In the genomic region with DNA sequence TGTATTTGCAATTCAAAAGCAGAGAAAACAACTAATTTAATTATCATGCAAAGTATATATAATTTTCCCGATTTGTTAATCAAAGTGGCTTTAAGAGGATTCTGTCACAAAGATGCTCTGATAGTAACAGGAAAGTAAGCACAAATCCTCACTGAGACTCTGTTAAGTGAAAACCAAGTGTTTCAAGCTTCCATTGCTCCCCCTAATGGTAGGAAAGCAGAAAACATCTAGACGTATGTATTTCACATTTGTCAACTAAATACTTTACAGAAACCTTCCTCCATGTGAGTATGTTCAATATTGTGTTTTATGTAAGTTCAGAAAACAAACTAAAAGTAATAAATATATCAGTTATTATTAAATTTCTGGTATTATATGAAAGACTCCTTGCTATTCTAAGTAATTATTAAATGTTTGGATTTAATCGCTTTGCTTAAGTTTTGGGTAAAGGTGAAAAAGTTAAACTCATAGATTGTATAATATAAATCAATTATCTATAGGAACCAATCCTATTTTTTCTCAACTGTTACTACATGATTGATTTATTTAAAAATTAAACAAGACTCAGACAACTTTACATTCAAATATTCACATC, we compare ENCODE assay signal across 7 cellular contexts. TPM values are rescaled to one million over a fixed set of nuclear protein-coding genes. Genes with fewer than 3 reads are reported as not detected.
DNase-seq lines count a peak whose midpoint lies in the region; ATAC-seq, FAIRE-seq and TF ChIP-seq lines count a peak whose summit lies in the region.

No MANE protein-coding gene starts in this region.

- H3K9ac ChIP-seq in IMR-90 (ENCODE audit: low read depth, low read length) (no peak overlapping the region), PC-3 (ENCODE audit: low read length) (no peak overlapping the region)

- BruUV-seq in IMR-90 (replicated peaks; lab: Mats Ljungman, UMichigan) (no TSS peak), PC-3 (replicated peaks; lab: Mats Ljungman, UMichigan) (no TSS peak)

- POLR2A ChIA-PET in IMR-90 (lab: Charles Lee; ENCODE audit: unreplicated experiment) (no interaction called here), PC-3 (lab: Charles Lee; ENCODE audit: unreplicated experiment) (interaction anchor here (0.6 kb wide), 1 partner anchor 37 kb away, joined by 3 read pairs; the partner anchor contains the start of gene RASSF9)

- no peaks in the 10 kb centered on the region for H3K79me1 ChIP-seq in IMR-90 (ENCODE audit: low read depth in 1 of 2, low read length in 2 of 2)

- no peaks in the 10 kb centered on the region for H3K9me1 ChIP-seq in IMR-90 (ENCODE audit: insufficient read depth, low read length)

- H3K4me2 ChIP-seq in IMR-90 (ENCODE audit: low read depth, low read length) (no peak overlapping the region), PC-3 (ENCODE audit: low read length) (no peak overlapping the region)

- no peak overlapping the region for H2BK120ac ChIP-seq in IMR-90 (ENCODE audit: low read depth, low read length)

- dilution Hi-C loops in IMR-90 (cut with HindIII; ENCODE audit: low sequenced_read_pairs, unreplicated experiment), result no loop called here

- H2AFZ ChIP-seq in IMR-90 (replicated peaks; ENCODE audit: low read length, poor library complexity) (no peak overlapping the region), PC-3 (ENCODE audit: low read length) (no peak overlapping the region)

- no peak overlapping the region for H3K23ac ChIP-seq in IMR-90 (ENCODE audit: low read depth, low read length)

- H2AK9ac ChIP-seq in IMR-90 (replicated peaks; ENCODE audit: low read depth, low read length, poor library complexity), result no peak overlapping the region

- H3K36me3 ChIP-seq in IMR-90 (ENCODE audit: control insufficient read depth, insufficient read depth, low read length) (no peaks in the 10 kb centered on the region), PC-3 (ENCODE audit: low read depth, low read length) (no peaks in the 10 kb centered on the region), pancreas (no peaks in the 10 kb centered on the region)

- no peak overlapping the region for H4K8ac ChIP-seq in IMR-90 (ENCODE audit: low read depth in 2 of 2, low read length in 2 of 2)

- intact Hi-C loops in IMR-90 (cut with micrococcal nuclease), result loop anchor here (1.0 kb wide), 1 partner anchor 404 kb away; no protein-coding TSS in a partner anchor
- intact Hi-C loops in PC-3 (cut with micrococcal nuclease), result loop anchor here (1.0 to 5.0 kb wide), 3 partner anchors 145 to 404 kb away; no protein-coding TSS in a partner anchor
- intact Hi-C loops in pancreas (cut with DNase I), result loop anchor here in 1 of 3 donors (5.0 kb wide), 1 partner anchor 400 kb away; no protein-coding TSS in a partner anchor

- peak; percentile 77 for TF ChIP-seq CTCF in GM10266 (IDR thresholded peaks at IDR 0.05; ENCODE audit: control insufficient read depth, insufficient read depth, low read depth, missing control alignments)
- peak; percentile 73 for TF ChIP-seq CTCF in IMR-90 (conservative IDR thresholded peaks at IDR 0.05; ENCODE audit: low read depth, low read length)
- TF ChIP-seq CTCF in PC-3 (conservative IDR thresholded peaks at IDR 0.05; ENCODE audit: low read depth, low read length), result peak; percentile 79
- TF ChIP-seq CTCF in epithelial cell of esophagus (IDR thresholded peaks at IDR 0.05; ENCODE audit: insufficient read depth, low read depth, low read length, missing control alignments), result peak; percentile 78
- peak in 3 of 4 donors; percentile 10 to 53 (median 53) for TF ChIP-seq CTCF in pancreas (IDR thresholded peaks at IDR 0.05)

- no peak overlapping the region for H2BK15ac ChIP-seq in IMR-90 (ENCODE audit: low read depth, low read length)

- H3K18ac ChIP-seq in IMR-90 (ENCODE audit: low read depth, low read length), result no peak overlapping the region

- no peak overlapping the region for H3K4me3 ChIP-seq in IMR-90 (ENCODE audit: insufficient read depth, low read depth, low read length)
- H3K4me3 ChIP-seq in PC-3 (ENCODE audit: low read length), result no peak overlapping the region
- H3K4me3 ChIP-seq in epithelial cell of esophagus (ENCODE audit: low read length), result no peak overlapping the region
- no peak overlapping the region for H3K4me3 ChIP-seq in pancreas

- H4K20me1 ChIP-seq in IMR-90 (ENCODE audit: insufficient read depth, low read length) (no peaks in the 10 kb centered on the region), PC-3 (ENCODE audit: low read length) (no peaks in the 10 kb centered on the region)

- no peak overlapping the region for H2AK5ac ChIP-seq in IMR-90 (ENCODE audit: low read depth, low read length)

- H3K4ac ChIP-seq in IMR-90 (ENCODE audit: low read depth, low read length), result no peak overlapping the region

- WGBS in IMR-90 (ENCODE audit: extremely low coverage in 2 of 2, insufficient read length in 1 of 2), 2 experiments, result no CpG with 5 or more reads among the region's 3 CpGs
- 32 to 35% methylated on average over 3 of the region's 3 CpGs for WGBS in pancreas, 2 donors

- no peaks in the 10 kb centered on the region for H3F3A ChIP-seq in PC-3 (ENCODE audit: low read length, unreplicated experiment)

- H3K4me1 ChIP-seq in IMR-90 (ENCODE audit: control insufficient read depth, insufficient read depth, low read length) (no peaks in the 10 kb centered on the region), PC-3 (ENCODE audit: insufficient read depth, low read length) (no peaks in the 10 kb centered on the region), pancreas (no peaks in the 10 kb centered on the region)

- no peak overlapping the region for H3K14ac ChIP-seq in IMR-90 (replicated peaks; ENCODE audit: low read depth, low read length)

- no peak overlapping the region for H2BK20ac ChIP-seq in IMR-90 (ENCODE audit: low read depth, low read length)

- H3K9me3 ChIP-seq in IMR-90 (ENCODE audit: control insufficient read depth, insufficient read depth, low read length) (no peaks in the 10 kb centered on the region), PC-3 (ENCODE audit: low read length) (no peaks in the 10 kb centered on the region), pancreas (no peaks in the 10 kb centered on the region)

- no peak overlapping the region for H4K91ac ChIP-seq in IMR-90 (ENCODE audit: insufficient read depth, low read depth, low read length)

- no peaks in the 10 kb centered on the region for H3K79me2 ChIP-seq in PC-3 (ENCODE audit: low read length)

- H3K56ac ChIP-seq in IMR-90 (ENCODE audit: extremely low read depth, insufficient read depth, low read length), result no peak overlapping the region

- no peak overlapping the region for H2BK5ac ChIP-seq in IMR-90 (ENCODE audit: low read depth, low read length, poor library complexity, severe bottlenecking)

- H4K5ac ChIP-seq in IMR-90 (ENCODE audit: low read depth, low read length), result no peak overlapping the region

- H3K9me2 ChIP-seq in PC-3 (replicated peaks; ENCODE audit: low read length), result no peaks in the 10 kb centered on the region

- ATAC-seq in GM21619 (IDR thresholded peaks at IDR 0.05; ENCODE audit: unreplicated experiment) (peak; percentile 75), IMR-90 (ENCODE audit: low read depth) (peak; percentile 61), PC-3 (peak; percentile 63), pancreas (peak; percentile 46 to 81 (median 78))

- DNase-seq in GM10266 (ENCODE audit: extremely low spot score), result peak; percentile 20
- DNase-seq in IMR-90, result peak; percentile 64
- peak; percentile 81 for DNase-seq in PC-3
- DNase-seq in epithelial cell of esophagus (ENCODE audit: low read depth), result peak; percentile 72
- DNase-seq in pancreas, result no peak
- no peak for DNase-seq in GOT3 (lab: John Stamatoyannopoulos, UW)

- no peak overlapping the region for H3K27ac ChIP-seq in IMR-90 (ENCODE audit: insufficient read depth, low read length)
- H3K27ac ChIP-seq in PC-3 (ENCODE audit: low read length), result no peak overlapping the region
- H3K27ac ChIP-seq in pancreas, result no peak overlapping the region

- TF ChIP-seq POLR2A in IMR-90 (IDR thresholded peaks at IDR 0.05; ENCODE audit: low read depth, low read length), result no peak

- peak; percentile 60 for TF ChIP-seq RAD21 in IMR-90 (IDR thresholded peaks at IDR 0.05; ENCODE audit: low read length)

- FAIRE-seq in pancreas (lab: Jason Lieb, UNC), result peak; percentile 93

- CTCF ChIA-PET in IMR-90 (lab: Yijun Ruan, JAX), result interaction anchor here (0.5 to 0.8 kb wide), 2 partner anchors 146 to 405 kb away, joined by 3 read pairs; no protein-coding TSS in a partner anchor
- CTCF ChIA-PET in PC-3 (lab: Charles Lee), result interaction anchor here (0.6 to 0.7 kb wide), 4 partner anchors 198 to 461 kb away, joined by 3 to 4 read pairs (median 4); no protein-coding TSS in a partner anchor

- in situ Hi-C loops in IMR-90 (cut with MboI; ENCODE audit: low sequenced_read_pairs), result no loop called here

- H3K27me3 ChIP-seq in IMR-90 (ENCODE audit: control insufficient read depth, insufficient read depth, low read length), result no peaks in the 10 kb centered on the region
- H3K27me3 ChIP-seq in PC-3 (ENCODE audit: low read length), result no peaks in the 10 kb centered on the region
- H3K27me3 ChIP-seq in pancreas, result peaks cover 0 to 6% (median 0%) of the 10 kb centered on the region in 4 donors

TF ChIP-seq in IMR-90, 13 proteins besides CTCF, POLR2A, EP300 and RAD21 (continues in another document):
- TF ChIP-seq FOS (IDR thresholded peaks at IDR 0.05; ENCODE audit: low read depth, low read length) (no peak), CHD1 (IDR thresholded peaks at IDR 0.05; ENCODE audit: low read depth, low read length) (no peak), BHLHE40 (IDR thresholded peaks at IDR 0.05; ENCODE audit: low read depth, low read length) (no peak)
- TF ChIP-seq, protein P1, sequence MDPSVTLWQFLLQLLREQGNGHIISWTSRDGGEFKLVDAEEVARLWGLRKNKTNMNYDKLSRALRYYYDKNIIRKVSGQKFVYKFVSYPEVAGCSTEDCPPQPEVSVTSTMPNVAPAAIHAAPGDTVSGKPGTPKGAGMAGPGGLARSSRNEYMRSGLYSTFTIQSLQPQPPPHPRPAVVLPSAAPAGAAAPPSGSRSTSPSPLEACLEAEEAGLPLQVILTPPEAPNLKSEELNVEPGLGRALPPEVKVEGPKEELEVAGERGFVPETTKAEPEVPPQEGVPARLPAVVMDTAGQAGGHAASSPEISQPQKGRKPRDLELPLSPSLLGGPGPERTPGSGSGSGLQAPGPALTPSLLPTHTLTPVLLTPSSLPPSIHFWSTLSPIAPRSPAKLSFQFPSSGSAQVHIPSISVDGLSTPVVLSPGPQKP (IDR thresholded peaks at IDR 0.05; ENCODE audit: borderline replicate concordance, low read depth, low read length), result no peak

RNA-seq across cellular contexts. Expression of gene NTS, which starts 1.5 kb away (rescaled TPM):
- not detected in 2 replicates for total RNA-seq in IMR-90 (2012; rRNA removed)
- polyA plus RNA-seq in IMR-90 (2012; rRNA removed), result not detected in 2 replicates
- not detected in 2 replicates for polyA plus RNA-seq in IMR-90 (2012; cell fraction: cytosol; rRNA removed)
- polyA plus RNA-seq in IMR-90 (2012; cell fraction: nucleus; rRNA removed; ENCODE audit: low replicate concordance), result not detected in 2 replicates
- not detected in 2 replicates for total RNA-seq in PC-3 (2014; rRNA removed)
- not detected for total RNA-seq in pancreas
- 1 to 10 TPM in 1 of 2 donors, under 1 TPM in 1; 0.33 to 1.8 TPM for polyA plus RNA-seq in pancreas

RNA-seq across cellular contexts. Expression of gene RASSF9, which starts 36.4 kb away (rescaled TPM):
- 0.18 and 0.28 TPM in 2 replicates for total RNA-seq in IMR-90 (2012; rRNA removed)
- polyA plus RNA-seq in IMR-90 (2012; rRNA removed), result 0.07 and 0.09 TPM in 2 replicates
- 0.02 and 0.03 TPM in 2 replicates for polyA plus RNA-seq in IMR-90 (2012; cell fraction: cytosol; rRNA removed)
- 0.01 and 0.05 TPM in 2 replicates for polyA plus RNA-seq in IMR-90 (2012; cell fraction: nucleus; rRNA removed; ENCODE audit: low replicate concordance)
- total RNA-seq in PC-3 (2014; rRNA removed), result 0.17 TPM in 1 of 2 replicates, not detected in the other
- total RNA-seq in pancreas, result 1 to 10 TPM in 5 of 6 donors, under 1 TPM in 1; 0.91 to 5.4 (median 1.5) TPM
- polyA plus RNA-seq in pancreas, result under 1 TPM; 0.68 TPM

Comparison
In these comparisons a context has a peak if more than half of its experiments do, and no peak if none do; other contexts are left out.
1. DNase-seq: peak in GM10266 (single experiment), IMR-90 (single experiment), PC-3 (single experiment) and epithelial cell of esophagus (single experiment); none in pancreas (0 of 6) and GOT3 (single experiment).
2. Peak in every context shown above with its lines, with median percentiles within 50 percentile points of each other: CTCF ChIP-seq and ATAC-seq.